Comparison of ENCODE assay signal across 13 cellular contexts in genomic region chr11:111942826-111943225, GRCh38. TPM values are rescaled to one million over a fixed set of nuclear protein-coding genes. Genes with fewer than 3 reads are reported as not detected.
DNase-seq lines count a peak whose midpoint lies in the region; ATAC-seq and TF ChIP-seq lines count a peak whose summit lies in the region.
"Had no signal": no experiment of that assay in that cellular context is flagged by ENCODE, and none has a peak within 500 bp of the region (broad histone marks: within the 10 kb centered on the region; RNA-seq: fewer than 3 reads in every experiment).

No MANE protein-coding gene starts in this region.

- H3K36me3 ChIP-seq in A673 (ENCODE audit: insufficient read depth, low read length, poor library complexity, severe bottlenecking) = no peaks in the 10 kb centered on the region
- H3K36me3 ChIP-seq: transverse colon had no signal

- CTCF ChIA-PET in A673 (lab: Charles Lee) = no interaction called here

- H3K9me3 ChIP-seq in A673 (ENCODE audit: low read depth, low read length, poor library complexity, severe bottlenecking) = no peaks in the 10 kb centered on the region
- H3K9me3 ChIP-seq: transverse colon had no signal

- no peaks in the 10 kb centered on the region for H3K9me3 Mint-ChIP-seq in stimulated activated naive CD8-positive, alpha-beta T cell treated with anti-CD3 and anti-CD28 coated beads, Interleukin-15, Interleukin-2, amounts not matched to agents 100 ng/mL and 50 ng/mL, for 24 hours
- no peaks in the 10 kb centered on the region for H3K9me3 Mint-ChIP-seq in stimulated activated naive CD8-positive, alpha-beta T cell treated with anti-CD3 and anti-CD28 coated beads, Interleukin-15, amount 100 ng/mL, for 72 hours
- H3K9me3 Mint-ChIP-seq: activated CD4-positive, alpha-beta T cell treated with anti-CD3 and anti-CD28 coated beads, Interleukin-2, amount 10 ng/mL, durations not matched to agents 7 days and 5 days; activated T-cell treated with anti-CD3 and anti-CD28 coated beads, Interleukin-2, amount 50 U/mL, for 72 hours had no signal

- H3K4me1 Mint-ChIP-seq in stimulated activated naive CD8-positive, alpha-beta T cell treated with anti-CD3 and anti-CD28 coated beads, Interleukin-15, Interleukin-2, amounts not matched to agents 100 ng/mL and 50 ng/mL, for 24 hours (ENCODE audit: low read depth) = peaks cover 79% of the 10 kb centered on the region
- peaks cover 36% of the 10 kb centered on the region for H3K4me1 Mint-ChIP-seq in stimulated activated naive CD8-positive, alpha-beta T cell treated with anti-CD3 and anti-CD28 coated beads, Interleukin-15, amount 100 ng/mL, for 72 hours

- no peak overlapping the region for H3K27ac ChIP-seq in A673 (ENCODE audit: low read depth, low read length, poor library complexity, severe bottlenecking)

- intact Hi-C loops in A673 (cut with micrococcal nuclease; ENCODE audit: unreplicated experiment) = no loop called here

- no peak overlapping the region for H3K4me3 ChIP-seq in A673 (ENCODE audit: low read depth, low read length, poor library complexity, severe bottlenecking)
- H3K4me3 ChIP-seq: transverse colon had no signal

- DNase-seq in stimulated activated naive CD8-positive, alpha-beta T cell treated with anti-CD3 and anti-CD28 coated beads, Interleukin-15, amount 100 ng/mL, for 72 hours = no peak
- peak; percentile 47 for DNase-seq in astrocyte of the hippocampus (ENCODE audit: low read depth, low spot score)
- peak; percentile 66 for DNase-seq in glomerular visceral epithelial cell (ENCODE audit: extremely low spot score)
- DNase-seq in A673 (ENCODE audit: low spot score) = no peak
- DNase-seq in cerebellum (ENCODE audit: low spot score) = no peak
- DNase-seq in NCI-H1417 treated with DMSO at 0.1 percent for 48 hours (lab: John Stamatoyannopoulos, UW) = no peak
- DNase-seq: activated CD4-positive, alpha-beta T cell treated with anti-CD3 and anti-CD28 coated beads, Interleukin-2, amount 10 ng/mL, durations not matched to agents 7 days and 5 days; activated T-cell treated with anti-CD3 and anti-CD28 coated beads, Interleukin-2, amount 50 U/mL, for 72 hours; RPMI8226; transverse colon had no signal

- H3K27me3 Mint-ChIP-seq in stimulated activated naive CD8-positive, alpha-beta T cell treated with anti-CD3 and anti-CD28 coated beads, Interleukin-15, Interleukin-2, amounts not matched to agents 100 ng/mL and 50 ng/mL, for 24 hours = no peaks in the 10 kb centered on the region
- H3K27me3 Mint-ChIP-seq in stimulated activated naive CD8-positive, alpha-beta T cell treated with anti-CD3 and anti-CD28 coated beads, Interleukin-15, amount 100 ng/mL, for 72 hours = no peaks in the 10 kb centered on the region
- H3K27me3 Mint-ChIP-seq: activated CD4-positive, alpha-beta T cell treated with anti-CD3 and anti-CD28 coated beads, Interleukin-2, amount 10 ng/mL, durations not matched to agents 7 days and 5 days had no signal

- H3K4me3 Mint-ChIP-seq in stimulated activated naive CD8-positive, alpha-beta T cell treated with anti-CD3 and anti-CD28 coated beads, Interleukin-15, Interleukin-2, amounts not matched to agents 100 ng/mL and 50 ng/mL, for 24 hours = no peak overlapping the region
- H3K4me3 Mint-ChIP-seq in stimulated activated naive CD8-positive, alpha-beta T cell treated with anti-CD3 and anti-CD28 coated beads, Interleukin-15, amount 100 ng/mL, for 72 hours = no peak overlapping the region
- H3K4me3 Mint-ChIP-seq: activated CD4-positive, alpha-beta T cell treated with anti-CD3 and anti-CD28 coated beads, Interleukin-2, amount 10 ng/mL, durations not matched to agents 7 days and 5 days; activated T-cell treated with anti-CD3 and anti-CD28 coated beads, Interleukin-2, amount 50 U/mL, for 72 hours had no signal

- peak overlapping the region; percentile 11 for H3K27ac Mint-ChIP-seq in stimulated activated naive CD8-positive, alpha-beta T cell treated with anti-CD3 and anti-CD28 coated beads, Interleukin-15, Interleukin-2, amounts not matched to agents 100 ng/mL and 50 ng/mL, for 24 hours
- no peak overlapping the region for H3K27ac Mint-ChIP-seq in stimulated activated naive CD8-positive, alpha-beta T cell treated with anti-CD3 and anti-CD28 coated beads, Interleukin-15, amount 100 ng/mL, for 72 hours
- H3K27ac Mint-ChIP-seq: activated CD4-positive, alpha-beta T cell treated with anti-CD3 and anti-CD28 coated beads, Interleukin-2, amount 10 ng/mL, durations not matched to agents 7 days and 5 days had no signal

- BruUV-seq in A673 (replicated peaks; lab: Mats Ljungman, UMichigan) = no TSS peak

- H3K36me3 Mint-ChIP-seq in stimulated activated naive CD8-positive, alpha-beta T cell treated with anti-CD3 and anti-CD28 coated beads, Interleukin-15, Interleukin-2, amounts not matched to agents 100 ng/mL and 50 ng/mL, for 24 hours (ENCODE audit: low read depth) = peaks cover 24% of the 10 kb centered on the region

- peaks cover 25% of the 10 kb centered on the region for H3K4me1 ChIP-seq in A673 (ENCODE audit: insufficient read depth, low read length, poor library complexity, severe bottlenecking)

- POLR2A ChIA-PET in A673 (lab: Charles Lee; ENCODE audit: low non-redundant PET) = no interaction called here

- ATAC-seq in stimulated activated naive CD8-positive, alpha-beta T cell treated with anti-CD3 and anti-CD28 coated beads, Interleukin-15, amount 100 ng/mL, for 72 hours = no peak
- no peak for ATAC-seq in GM19328 (IDR thresholded peaks at IDR 0.05; ENCODE audit: unreplicated experiment)
- ATAC-seq: activated T-cell treated with anti-CD3 and anti-CD28 coated beads, Interleukin-2, amount 50 U/mL, for 72 hours had no signal

- no peaks in the 10 kb centered on the region for H3K27me3 ChIP-seq in A673 (replicated peaks; ENCODE audit: insufficient read depth, low read depth, low read length, poor library complexity)
- H3K27me3 ChIP-seq: transverse colon had no signal

- TF ChIP-seq CTCF in A673 (conservative IDR thresholded peaks at IDR 0.05; ENCODE audit: low read depth, low read length) = no peak

RNA-seq across cellular contexts. Expression of gene DIXDC1, which starts 5.7 kb away (rescaled TPM):
- total RNA-seq in A673 (2021) (22.4 and 24.6 TPM in 2 replicates), cerebellum (45.7 TPM)

RNA-seq across cellular contexts. Expression of gene C11orf52, which starts 24.1 kb away (rescaled TPM):
- total RNA-seq in A673 (2021) = 1.4 and 1.5 TPM in 2 replicates
- total RNA-seq in cerebellum = not detected
- total RNA-seq: activated T-cell treated with anti-CD3 and anti-CD28 coated beads, Interleukin-2, amount 50 U/mL, for 72 hours; lung microvascular endothelial cell had no signal

RNA-seq across cellular contexts. Expression of gene HSPB2, which starts 30.3 kb away (rescaled TPM):
- total RNA-seq in A673 (2021) (not detected in 2 replicates), cerebellum (0.27 TPM)
- total RNA-seq: activated CD4-positive, alpha-beta T cell treated with anti-CD3 and anti-CD28 coated beads, Interleukin-2, amount 10 ng/mL, durations not matched to agents 7 days and 5 days; lung microvascular endothelial cell had no signal

RNA-seq across cellular contexts. Expression of gene CRYAB, which starts 31.3 kb away (rescaled TPM):
- 0.87 and 1.6 TPM in 2 replicates for total RNA-seq in A673 (2021)
- total RNA-seq in cerebellum = 6.0 TPM
- total RNA-seq: activated CD4-positive, alpha-beta T cell treated with anti-CD3 and anti-CD28 coated beads, Interleukin-2, amount 10 ng/mL, durations not matched to agents 7 days and 5 days; activated T-cell treated with anti-CD3 and anti-CD28 coated beads, Interleukin-2, amount 50 U/mL, for 72 hours had no signal

Comparison
In these comparisons a context has a peak if more than half of its experiments do, and no peak if none do; other contexts are left out.
1. DNase-seq: peak in astrocyte of the hippocampus (single experiment) and glomerular visceral epithelial cell (single experiment); none in stimulated activated naive CD8-positive, alpha-beta T cell treated with anti-CD3 and anti-CD28 coated beads, Interleukin-15, amount 100 ng/mL, for 72 hours (0 of 2), A673 (single experiment), cerebellum (single experiment) and NCI-H1417 treated with DMSO at 0.1 percent for 48 hours (single experiment).